ENCODE assay signal across 11 cellular contexts in genomic region chr1:100360790-100361232, GRCh38. TPM values are rescaled to one million over a fixed set of nuclear protein-coding genes. Genes with fewer than 3 reads are reported as not detected.
DNase-seq lines count a peak whose midpoint lies in the region; ATAC-seq, FAIRE-seq and TF ChIP-seq lines count a peak whose summit lies in the region.
"Had no signal": no experiment of that assay in that cellular context is flagged by ENCODE, and none has a peak within 500 bp of the region (broad histone marks: within the 10 kb centered on the region; RNA-seq: fewer than 3 reads in every experiment).

No MANE protein-coding gene starts in this region.

- H2AFZ ChIP-seq in endothelial cell of umbilical vein (ENCODE audit: low read depth, low read length), result no peak overlapping the region

- intact Hi-C loops in endothelial cell of umbilical vein (cut with micrococcal nuclease), result no loop called here

- H3K36me3 ChIP-seq in MG63 (no peaks in the 10 kb centered on the region), endothelial cell of umbilical vein (ENCODE audit: control insufficient read depth in 2 of 2, extremely low read depth in 1 of 2, insufficient read depth in 2 of 2, low read length in 2 of 2) (peaks cover 2 to 4% of the 10 kb centered on the region in 2 experiments)

- no peaks in the 10 kb centered on the region for H3K9me1 ChIP-seq in endothelial cell of umbilical vein (replicated peaks; ENCODE audit: control insufficient read depth, extremely low read depth, insufficient read depth, low read length)

- dilution Hi-C loops in endothelial cell of umbilical vein (cut with MboI; ENCODE audit: extremely low pct_ligation_motif_present, low sequenced_read_pairs), result no loop called here

- FAIRE-seq in endothelial cell of umbilical vein (lab: Jason Lieb, UNC), result no peak

- H3K27ac ChIP-seq in endothelial cell of umbilical vein (ENCODE audit: insufficient read depth, low read depth, low read length), result no peak overlapping the region

- DNase-seq in COR-L47 (lab: John Stamatoyannopoulos, UW) (peak; percentile 54), MG63 (peak; percentile 65), endothelial cell of umbilical vein (ENCODE audit: low read depth, low spot score) (peak; percentile 75), nephron progenitor cell (no peak)
- DNase-seq in activated CD4-positive, alpha-beta T cell treated with anti-CD3 and anti-CD28 coated beads, Interleukin-2, amount 50 U/mL, for 1 hour, result no peak
- no peak for DNase-seq in T-helper 2 cell treated with Interferon-gamma antibody and Interleukin-4, amounts not matched to agents 5 μg/mL and 100 μg/mL, for 36 hours (ENCODE audit: low spot score)
- DNase-seq: activated B cell treated with CpG ODN at 0.5 μM for 24 hours, NCI-H1105 treated with DMSO at 0.1 percent for 48 hours, retina had no signal

- H3K4me3 ChIP-seq in MG63, result no peak overlapping the region
- no peak overlapping the region for H3K4me3 ChIP-seq in endothelial cell of umbilical vein (replicated peaks in 1 of 3; ENCODE audit: insufficient read depth in 1 of 3, low read depth in 1 of 3, low read length in 3 of 3)

- peaks cover 27% of the 10 kb centered on the region for H3K79me2 ChIP-seq in endothelial cell of umbilical vein (ENCODE audit: control insufficient read depth, insufficient read depth, low read length)

- BruUV-seq in endothelial cell of umbilical vein (replicated peaks; lab: Mats Ljungman, UMichigan), result no TSS peak

- H3K9ac ChIP-seq in endothelial cell of umbilical vein (replicated peaks; ENCODE audit: extremely low read depth, insufficient read depth, low read length), result no peak overlapping the region

- H3K27ac Mint-ChIP-seq in nephron progenitor cell, result peak overlapping the region; percentile 46
- no peak overlapping the region for H3K27ac Mint-ChIP-seq in T-helper 2 cell treated with Interferon-gamma antibody and Interleukin-4, amounts not matched to agents 5 μg/mL and 100 μg/mL, for 36 hours
- H3K27ac Mint-ChIP-seq: activated B cell treated with CpG ODN at 0.5 μM for 24 hours had no signal

- no peak overlapping the region for H3K4me3 Mint-ChIP-seq in nephron progenitor cell
- H3K4me3 Mint-ChIP-seq in T-helper 2 cell treated with Interferon-gamma antibody and Interleukin-4, amounts not matched to agents 5 μg/mL and 100 μg/mL, for 36 hours, result no peak overlapping the region
- H3K4me3 Mint-ChIP-seq: activated B cell treated with CpG ODN at 0.5 μM for 24 hours had no signal

- CTCF ChIA-PET in endothelial cell of umbilical vein (lab: Charles Lee), result interaction anchor here (0.9 to 5.5 kb wide), 8 partner anchors 9 to 508 kb away, joined by 3 to 48 read pairs (median 4); partner anchors contain the start of genes CDC14A, SASS6 and TRMT13

- TF ChIP-seq POLR2A in endothelial cell of umbilical vein (IDR thresholded peaks at IDR 0.05; ENCODE audit: low read depth, low read length), result no peak

- H4K20me1 ChIP-seq in endothelial cell of umbilical vein (replicated peaks; ENCODE audit: control insufficient read depth, extremely low read depth, insufficient read depth, low read length), result no peaks in the 10 kb centered on the region

- POLR2A ChIA-PET in endothelial cell of umbilical vein (lab: Charles Lee), result no interaction called here

- H3K4me2 ChIP-seq in endothelial cell of umbilical vein (ENCODE audit: insufficient read depth, low read length), result no peak overlapping the region

- peaks cover 61% of the 10 kb centered on the region for H3K36me3 Mint-ChIP-seq in nephron progenitor cell (ENCODE audit: low read depth)
- H3K36me3 Mint-ChIP-seq in T-helper 2 cell treated with Interferon-gamma antibody and Interleukin-4, amounts not matched to agents 5 μg/mL and 100 μg/mL, for 36 hours (ENCODE audit: low read depth), result peaks cover 58% of the 10 kb centered on the region

- H3K9me3 Mint-ChIP-seq in nephron progenitor cell, result no peaks in the 10 kb centered on the region
- H3K9me3 Mint-ChIP-seq in T-helper 2 cell treated with Interferon-gamma antibody and Interleukin-4, amounts not matched to agents 5 μg/mL and 100 μg/mL, for 36 hours, result no peaks in the 10 kb centered on the region

- H3K27me3 ChIP-seq in MG63 (no peaks in the 10 kb centered on the region), endothelial cell of umbilical vein (ENCODE audit: control insufficient read depth in 2 of 2, insufficient read depth in 2 of 2, low read length in 2 of 2) (no peaks in the 10 kb centered on the region)

- H3K4me1 ChIP-seq in endothelial cell of umbilical vein (ENCODE audit: control insufficient read depth, extremely low read depth, insufficient read depth, low read length), result peaks cover 5% of the 10 kb centered on the region

- no peaks in the 10 kb centered on the region for H3K27me3 Mint-ChIP-seq in nephron progenitor cell (ENCODE audit: low read depth, poor library complexity)
- H3K27me3 Mint-ChIP-seq in T-helper 2 cell treated with Interferon-gamma antibody and Interleukin-4, amounts not matched to agents 5 μg/mL and 100 μg/mL, for 36 hours (ENCODE audit: low read depth), result no peaks in the 10 kb centered on the region
- H3K27me3 Mint-ChIP-seq: activated B cell treated with CpG ODN at 0.5 μM for 24 hours had no signal

- peaks cover 41% of the 10 kb centered on the region for H3K4me1 Mint-ChIP-seq in nephron progenitor cell
- peaks cover 45% of the 10 kb centered on the region for H3K4me1 Mint-ChIP-seq in T-helper 2 cell treated with Interferon-gamma antibody and Interleukin-4, amounts not matched to agents 5 μg/mL and 100 μg/mL, for 36 hours (ENCODE audit: low read depth)

- TF ChIP-seq CTCF in endothelial cell of umbilical vein (IDR thresholded peaks at IDR 0.05; ENCODE audit: extremely low read depth in 1 of 2, insufficient read depth in 1 of 2, low read depth in 1 of 2, low read length in 2 of 2) (no peak), nephron progenitor cell (IDR thresholded peaks at IDR 0.05) (no peak)

- ATAC-seq in GM18870 (IDR thresholded peaks at IDR 0.05; ENCODE audit: unreplicated experiment), result no peak
- no peak for ATAC-seq in HG02885 (IDR thresholded peaks at IDR 0.05; ENCODE audit: poor library complexity, unreplicated experiment)

- no peaks in the 10 kb centered on the region for H3K9me3 ChIP-seq in MG63
- no peaks in the 10 kb centered on the region for H3K9me3 ChIP-seq in endothelial cell of umbilical vein (replicated peaks; ENCODE audit: control insufficient read depth, insufficient read depth, low read length)

TF ChIP-seq in endothelial cell of umbilical vein, 7 proteins besides CTCF, POLR2A, EP300 and RAD21:
- TF ChIP-seq MYC (IDR thresholded peaks at IDR 0.05; ENCODE audit: low read depth, low read length), result no peak
- no peak for TF ChIP-seq GATA2 (IDR thresholded peaks at IDR 0.05; ENCODE audit: insufficient read depth, insufficient read length, low read depth, low read length)
- no peak for TF ChIP-seq MAX (IDR thresholded peaks at IDR 0.05; ENCODE audit: insufficient read depth, insufficient read length)
- no peak for TF ChIP-seq POLR2AphosphoS5 (IDR thresholded peaks at IDR 0.05; ENCODE audit: insufficient read depth, low read depth, low read length)
- no peak for TF ChIP-seq JUN (IDR thresholded peaks at IDR 0.05; ENCODE audit: borderline replicate concordance, insufficient read depth, insufficient read length, low read depth)
- TF ChIP-seq EZH2 (IDR thresholded peaks at IDR 0.05; ENCODE audit: borderline replicate concordance, low read depth, low read length, severe bottlenecking), result no peak
- no peak for TF ChIP-seq FOS (IDR thresholded peaks at IDR 0.05; ENCODE audit: borderline replicate concordance, insufficient read depth, low read length)
TF ChIP-seq in endothelial cell of umbilical vein: peak in this region for 0.

RNA-seq across cellular contexts. Expression of gene CDC14A, which starts 8.5 kb away (rescaled TPM):
- 0.46 and 2.2 TPM in 2 replicates for total RNA-seq in MG63 (2014; rRNA removed; shearing (Covaris generic); ENCODE audit: low replicate concordance)
- 13.8 and 13.9 TPM in 2 replicates for total RNA-seq in endothelial cell of umbilical vein
- 3.2 and 3.4 TPM in 2 replicates for polyA plus RNA-seq in endothelial cell of umbilical vein
- 3.6 and 3.9 TPM in 2 replicates for polyA plus RNA-seq in endothelial cell of umbilical vein (2011; cell fraction: cytosol; rRNA removed)
- polyA plus RNA-seq in endothelial cell of umbilical vein (2011; cell fraction: nucleus; rRNA removed), result 18.0 and 19.9 TPM in 2 replicates
- polyA plus RNA-seq in endothelial cell of umbilical vein (2012), result 4.8 and 5.2 TPM in 2 replicates
- 13.9 and 16.6 TPM in 2 replicates for polyA minus RNA-seq in endothelial cell of umbilical vein
- 1.7 TPM for polyA minus RNA-seq in endothelial cell of umbilical vein (2011; cell fraction: cytosol; rRNA and poly(A)+ RNA removed)
- 69.4 and 69.7 TPM in 2 replicates for polyA minus RNA-seq in endothelial cell of umbilical vein (2011; cell fraction: nucleus; rRNA and poly(A)+ RNA removed)

Comparison
In these comparisons a context has a peak if more than half of its experiments do, and no peak if none do; other contexts are left out.
1. DNase-seq: peak in COR-L47 (single experiment), MG63 (single experiment) and endothelial cell of umbilical vein (single experiment); none in nephron progenitor cell (single experiment), activated CD4-positive, alpha-beta T cell treated with anti-CD3 and anti-CD28 coated beads, Interleukin-2, amount 50 U/mL, for 1 hour (single experiment) and T-helper 2 cell treated with Interferon-gamma antibody and Interleukin-4, amounts not matched to agents 5 μg/mL and 100 μg/mL, for 36 hours (single experiment).